29 cellular contexts compared by ENCODE assay signal in the genomic region with DNA sequence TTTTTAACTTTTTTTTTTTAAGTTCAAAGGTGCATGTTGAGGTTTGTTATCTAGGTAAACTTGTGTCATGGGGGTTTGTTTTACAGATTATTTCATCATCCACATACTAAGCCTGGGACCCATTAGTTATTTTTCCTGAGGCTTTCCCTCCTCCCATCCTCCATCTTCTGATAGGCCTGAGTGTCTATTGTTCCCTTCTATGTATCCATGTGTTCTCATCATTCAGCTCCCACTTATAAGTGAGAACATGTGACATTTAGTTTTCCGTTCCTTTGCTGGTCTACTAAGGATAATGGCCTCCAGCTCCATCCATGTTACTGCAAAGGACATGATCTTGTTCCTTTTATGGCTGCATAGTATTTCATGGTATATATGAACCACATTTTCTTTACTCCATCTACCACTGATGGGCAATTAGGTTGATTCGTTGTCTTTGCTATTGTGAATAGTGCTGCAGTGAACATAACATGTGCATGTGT. TPM values are rescaled to one million over a fixed set of nuclear protein-coding genes. Genes with fewer than 3 reads are reported as not detected.
DNase-seq lines count a peak whose midpoint lies in the region; ATAC-seq, FAIRE-seq and TF ChIP-seq lines count a peak whose summit lies in the region.
"Had no signal": no experiment of that assay in that cellular context is flagged by ENCODE, and none has a peak within 500 bp of the region (broad histone marks: within the 10 kb centered on the region; RNA-seq: fewer than 3 reads in every experiment).

No MANE protein-coding gene starts in this region.

- peaks cover 27% of the 10 kb centered on the region for H3K4me1 Mint-ChIP-seq in WTC11
- H3K4me1 Mint-ChIP-seq: CD4-positive, alpha-beta memory T cell; CD4-positive, CD25-positive, alpha-beta regulatory T cell; CD8-positive, alpha-beta memory T cell had no signal

- H3K9me3 ChIP-seq in aorta (ENCODE audit: control insufficient read depth, low read length) = no peaks in the 10 kb centered on the region
- H3K9me3 ChIP-seq: A549, BE2C had no signal

- TF ChIP-seq CTCF in 22Rv1 (IDR thresholded peaks at IDR 0.05) (no peak), WTC11 (IDR thresholded peaks at IDR 0.05) (no peak)

- no peak overlapping the region for H3K27ac Mint-ChIP-seq in WTC11
- H3K27ac Mint-ChIP-seq: CD14-positive monocyte; CD4-positive, alpha-beta memory T cell; CD4-positive, CD25-positive, alpha-beta regulatory T cell; CD8-positive, alpha-beta memory T cell had no signal

- no peaks in the 10 kb centered on the region; the same call in 1 of the 2 replicates for H3K27me3 Mint-ChIP-seq in WTC11 (ENCODE audit: low read depth)
- H3K27me3 Mint-ChIP-seq: CD4-positive, CD25-positive, alpha-beta regulatory T cell; CD8-positive, alpha-beta memory T cell had no signal

- intact Hi-C loops in aorta (cut with DNase I) = no loop called here

- POLR2A ChIA-PET in WTC11 (lab: Charles Lee) = no interaction called here

- no peaks in the 10 kb centered on the region for H3K27me3 ChIP-seq in aorta (ENCODE audit: control insufficient read depth in 1 of 2, insufficient read depth in 2 of 2, low read length in 1 of 2)
- H3K27me3 ChIP-seq: BE2C, BLaER1 had no signal

- H3K4me3 Mint-ChIP-seq in WTC11 = no peak overlapping the region
- H3K4me3 Mint-ChIP-seq: CD14-positive monocyte; CD4-positive, alpha-beta memory T cell; CD4-positive, CD25-positive, alpha-beta regulatory T cell; CD8-positive, alpha-beta memory T cell had no signal

- no peak overlapping the region for H3K4me3 ChIP-seq in aorta (ENCODE audit: low read length in 2 of 2)
- H3K4me3 ChIP-seq: A549, BLaER1, GM12878 had no signal

- peaks cover 0 to 3% of the 10 kb centered on the region in 2 donors for H3K4me1 ChIP-seq in aorta (ENCODE audit: control insufficient read depth in 1 of 2, insufficient read depth in 2 of 2, low read length in 2 of 2)
- H3K4me1 ChIP-seq: A549, BE2C, BLaER1 had no signal

- H3K36me3 ChIP-seq in aorta (ENCODE audit: control insufficient read depth in 1 of 2, insufficient read depth in 2 of 2, low read length in 1 of 2) = no peaks in the 10 kb centered on the region
- H3K36me3 ChIP-seq: BE2C, BLaER1 had no signal

- CTCF ChIA-PET in WTC11 (lab: Charles Lee) = no interaction called here

- WGBS in aorta, 2 donors = 93 to 100% methylated on average over 2 of the region's 2 CpGs

- ATAC-seq in WTC11 (no peak), aorta (ENCODE audit: low FRiP score) (no peak)
- ATAC-seq: A549, GM12878 had no signal

- peaks cover 17% of the 10 kb centered on the region for H3K9me3 Mint-ChIP-seq in WTC11

- peak; percentile 9 for FAIRE-seq in urothelium cell line (lab: Jason Lieb, UNC)
- FAIRE-seq: A549, GM12878, GM12892, GM18507 had no signal

- H3K27ac ChIP-seq in 22Rv1 (peak overlapping the region; percentile 72), aorta (ENCODE audit: low read depth in 1 of 2, low read length in 2 of 2) (no peak overlapping the region)
- H3K27ac ChIP-seq: A549, BLaER1 had no signal

- peak; percentile 80 for DNase-seq in OCI-M1 (lab: John Stamatoyannopoulos, UW)
- DNase-seq in WTC11 (ENCODE audit: low spot score) = no peak
- no peak for DNase-seq in urothelium cell line (ENCODE audit: low spot score)
- no peak for DNase-seq in AG08396 (ENCODE audit: low spot score)
- DNase-seq in NCI-H446 (lab: John Stamatoyannopoulos, UW) = no peak
- no peak for DNase-seq in aorta
- DNase-seq: BE2C; C1 segment of cervical spinal cord; CD4-positive, alpha-beta memory T cell; CD4-positive, CD25-positive, alpha-beta regulatory T cell; CD8-positive, alpha-beta memory T cell; COR-L47; DMS 273 treated with DMSO at 0.1 percent for 48 hours; DMS153; DMS53; DMS79; DND-41; EL; GDM1 had no signal

- H3K36me3 Mint-ChIP-seq in WTC11 = peaks cover 3% of the 10 kb centered on the region; the same call in 1 of the 2 replicates
- H3K36me3 Mint-ChIP-seq: CD14-positive monocyte; CD4-positive, alpha-beta memory T cell; CD4-positive, CD25-positive, alpha-beta regulatory T cell; CD8-positive, alpha-beta memory T cell had no signal

TF ChIP-seq in WTC11, 78 proteins besides CTCF, POLR2A, EP300 and RAD21:
- TF ChIP-seq SOX15 (CRISPR knock-in tag; IDR thresholded peaks at IDR 0.05) = no peak
- no peak for TF ChIP-seq MXD4 (CRISPR knock-in tag; IDR thresholded peaks at IDR 0.05; ENCODE audit: borderline replicate concordance)
- TF ChIP-seq GABPB1 (CRISPR knock-in tag; IDR thresholded peaks at IDR 0.05) = peak; percentile 62

RNA-seq across cellular contexts. Expression of a gene that starts 14.4 kb away (rescaled TPM):
- total RNA-seq in WTC11 (2021) (0.16 to 0.53 TPM (median 0.44 TPM) in 3 replicates), aorta (not detected)
- not detected for polyA plus RNA-seq in aorta
- total RNA-seq: A172; CD4-positive, alpha-beta memory T cell; CD4-positive, CD25-positive, alpha-beta regulatory T cell; CD8-positive, alpha-beta memory T cell; Daoy; G401; GM12878 had no signal
- polyA plus RNA-seq: A549; CD14-positive monocyte; CD4-positive, alpha-beta memory T cell; CD4-positive, CD25-positive, alpha-beta regulatory T cell; CD8-positive, alpha-beta memory T cell had no signal
